In the genomic region with DNA sequence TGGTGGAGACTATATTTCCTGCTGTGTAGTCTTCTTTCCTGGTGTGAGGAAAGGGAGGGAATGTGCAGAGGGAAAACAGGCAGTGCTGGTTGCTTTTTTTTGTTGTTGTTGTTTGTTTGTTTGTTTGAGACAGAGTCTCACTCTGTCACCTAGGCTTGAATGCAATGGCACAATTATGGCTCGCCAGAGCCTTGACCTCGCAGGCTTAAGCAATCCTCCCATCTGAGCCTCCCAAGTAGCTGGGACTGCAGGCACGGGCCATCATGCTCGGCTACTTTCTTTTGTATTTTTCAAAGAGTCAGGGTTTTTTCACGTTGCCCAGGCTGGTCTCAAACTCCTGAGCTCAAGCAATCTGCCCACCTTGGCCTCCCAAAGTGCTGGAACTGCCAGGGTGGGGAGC, we compare ENCODE assay signal across 7 cellular contexts.
"Had no signal": no experiment of that assay in that cellular context is flagged by ENCODE, and none has a peak within 500 bp of the region (broad histone marks: within the 10 kb centered on the region; RNA-seq: fewer than 3 reads in every experiment).

No MANE protein-coding gene starts in this region.

- H3K36me3 ChIP-seq: MG63, SJSA1 had no signal

- H3K27ac ChIP-seq: SJSA1, SK-N-MC had no signal

- H3K9me3 ChIP-seq: MG63, SJSA1 had no signal

- DNase-seq: NCI-H1417 treated with DMSO at 0.1 percent for 48 hours, NCI-H510A, NCI-H524 treated with DMSO at 0.1 percent for 48 hours, SIG-M5 had no signal

- H3K4me3 ChIP-seq: MG63, SJSA1, SK-N-MC had no signal

- H3K27me3 ChIP-seq: MG63, SJSA1 had no signal

- H3K4me1 ChIP-seq: SJSA1 had no signal
